ENCODE assay signal across 8 cellular contexts in the genomic region with DNA sequence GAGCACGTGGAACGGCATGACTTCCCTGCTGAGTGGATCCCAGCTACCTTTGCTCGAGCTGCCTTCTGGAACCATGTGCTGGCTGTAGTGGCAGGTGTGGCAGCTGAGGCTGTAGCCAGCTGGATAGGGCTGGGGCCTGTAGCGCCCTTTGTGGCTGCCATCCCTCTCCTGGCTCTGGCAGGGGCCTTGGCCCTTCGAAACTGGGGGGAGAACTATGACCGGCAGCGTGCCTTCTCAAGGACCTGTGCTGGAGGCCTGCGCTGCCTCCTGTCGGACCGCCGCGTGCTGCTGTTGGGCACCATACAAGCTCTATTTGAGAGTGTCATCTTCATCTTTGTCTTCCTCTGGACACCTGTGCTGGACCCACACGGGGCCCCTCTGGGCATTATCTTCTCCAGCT. TPM values are rescaled to one million over a fixed set of nuclear protein-coding genes. Genes with fewer than 3 reads are reported as not detected.
DNase-seq lines count a peak whose midpoint lies in the region; ATAC-seq and TF ChIP-seq lines count a peak whose summit lies in the region.

No MANE protein-coding gene starts in this region.

- no peaks in the 10 kb centered on the region for H3K9me3 ChIP-seq in IMR-90 (ENCODE audit: control insufficient read depth, insufficient read depth, low read length)

- H3K9me1 ChIP-seq in IMR-90 (ENCODE audit: insufficient read depth, low read length) = peaks cover 19% of the 10 kb centered on the region

- no peak overlapping the region for H2AFZ ChIP-seq in IMR-90 (replicated peaks; ENCODE audit: low read length, poor library complexity)

- peak overlapping the region; percentile 7; the same call in 1 of the 2 replicates for H3K27ac ChIP-seq in IMR-90 (ENCODE audit: insufficient read depth, low read length)

- dilution Hi-C loops in IMR-90 (cut with HindIII; ENCODE audit: low sequenced_read_pairs, unreplicated experiment) = no loop called here

- H2BK15ac ChIP-seq in IMR-90 (ENCODE audit: low read depth, low read length) = no peak overlapping the region

- BruUV-seq in IMR-90 (replicated peaks; lab: Mats Ljungman, UMichigan) (no TSS peak), MCF 10A (replicated peaks; lab: Mats Ljungman, UMichigan) (no TSS peak)

- peak overlapping the region; percentile 66 for H3K4ac ChIP-seq in IMR-90 (ENCODE audit: low read depth, low read length)

- H2BK20ac ChIP-seq in IMR-90 (ENCODE audit: low read depth, low read length) = no peak overlapping the region

- POLR2A ChIA-PET in IMR-90 (lab: Charles Lee; ENCODE audit: unreplicated experiment) = no interaction called here
- POLR2A ChIA-PET in MCF 10A (lab: Yijun Ruan, JAX) = interaction anchor here (0.9 to 3.1 kb wide), 6 partner anchors 8 to 173 kb away, joined by 3 to 43 read pairs (median 12); a partner anchor contains a TSS

- peak overlapping the region; percentile 83 for H3K27ac Mint-ChIP-seq in MCF 10A (ENCODE audit: low read depth, unreplicated experiment)
- H3K27ac Mint-ChIP-seq in nephron = peak overlapping the region in 2 of 3 experiments; percentile 92 to 93

- H4K91ac ChIP-seq in IMR-90 (ENCODE audit: insufficient read depth, low read depth, low read length) = no peak overlapping the region

- no peak for DNase-seq in AG10803 (ENCODE audit: low read depth)
- no peak for DNase-seq in IMR-90
- DNase-seq in MCF 10A (ENCODE audit: unreplicated experiment) = no peak
- no peak for DNase-seq in DMS153 (lab: John Stamatoyannopoulos, UW)
- DNase-seq in NCI-H345 (lab: John Stamatoyannopoulos, UW) = no peak

- peaks cover 16% of the 10 kb centered on the region for H3K36me3 ChIP-seq in IMR-90 (ENCODE audit: control insufficient read depth, insufficient read depth, low read length)

- H2BK5ac ChIP-seq in IMR-90 (ENCODE audit: low read depth, low read length, poor library complexity, severe bottlenecking) = no peak overlapping the region

- WGBS in IMR-90 (ENCODE audit: extremely low coverage in 2 of 2, insufficient read length in 1 of 2), 2 experiments = 94% methylated on average over 9 of the region's 13 CpGs; no CpG with 5 or more reads in 1 of the 2 experiments

- H3K4me1 ChIP-seq in IMR-90 (ENCODE audit: control insufficient read depth, insufficient read depth, low read length) = peaks cover 11% of the 10 kb centered on the region

- H2BK120ac ChIP-seq in IMR-90 (ENCODE audit: low read depth, low read length) = no peak overlapping the region

- TF ChIP-seq RAD21 in IMR-90 (IDR thresholded peaks at IDR 0.05; ENCODE audit: low read length) = no peak

- TF ChIP-seq POLR2A in IMR-90 (IDR thresholded peaks at IDR 0.05; ENCODE audit: low read depth, low read length) = no peak

- H3K4me3 ChIP-seq in AG10803 (ENCODE audit: low read length) (peak overlapping the region; percentile 82), IMR-90 (ENCODE audit: insufficient read depth, low read depth, low read length) (no peak overlapping the region)

- TF ChIP-seq CTCF in AG10803 (conservative IDR thresholded peaks at IDR 0.05; ENCODE audit: low read length) = no peak
- TF ChIP-seq CTCF in IMR-90 (conservative IDR thresholded peaks at IDR 0.05; ENCODE audit: low read depth, low read length) = no peak
- TF ChIP-seq CTCF in MCF 10A (IDR thresholded peaks at IDR 0.05; ENCODE audit: unreplicated experiment) = no peak
- no peak for TF ChIP-seq CTCF in nephron (IDR thresholded peaks at IDR 0.05; ENCODE audit: unreplicated experiment in 3 of 3)

- in situ Hi-C loops in IMR-90 (cut with MboI; ENCODE audit: low sequenced_read_pairs) = no loop called here

- no peak overlapping the region for H3K14ac ChIP-seq in IMR-90 (replicated peaks; ENCODE audit: low read depth, low read length)

- H4K5ac ChIP-seq in IMR-90 (ENCODE audit: low read depth, low read length) = no peak overlapping the region

- peak overlapping the region; percentile 87 for H3K4me3 Mint-ChIP-seq in MCF 10A (ENCODE audit: unreplicated experiment)
- peak overlapping the region; percentile 96 to 99 (median 98) for H3K4me3 Mint-ChIP-seq in nephron

- H4K20me1 ChIP-seq in IMR-90 (ENCODE audit: insufficient read depth, low read length) = no peaks in the 10 kb centered on the region; the same call in 1 of the 2 replicates

- intact Hi-C loops in IMR-90 (cut with micrococcal nuclease) (loop anchor here (2.0 kb wide), 1 partner anchor 40 kb away; no protein-coding TSS in a partner anchor), MCF 10A (cut with micrococcal nuclease) (no loop called here)

- peaks cover 25% of the 10 kb centered on the region for H3K4me1 Mint-ChIP-seq in MCF 10A (ENCODE audit: insufficient read depth, unreplicated experiment)
- peaks cover 22% of the 10 kb centered on the region for H3K4me1 Mint-ChIP-seq in nephron

- H3K27me3 ChIP-seq in IMR-90 (ENCODE audit: control insufficient read depth, insufficient read depth, low read length) = no peaks in the 10 kb centered on the region

- no peaks in the 10 kb centered on the region for H3K9me3 Mint-ChIP-seq in MCF 10A (ENCODE audit: unreplicated experiment)
- H3K9me3 Mint-ChIP-seq in nephron = no peaks in the 10 kb centered on the region

- no peaks in the 10 kb centered on the region for H3K27me3 Mint-ChIP-seq in MCF 10A (ENCODE audit: insufficient read depth, unreplicated experiment)
- peaks cover 4% of the 10 kb centered on the region for H3K27me3 Mint-ChIP-seq in nephron (ENCODE audit: low read depth)

- H2AK5ac ChIP-seq in IMR-90 (ENCODE audit: low read depth, low read length) = peak overlapping the region; percentile 87; the same call in 1 of the 2 replicates

- peak overlapping the region; percentile 83; the same call in 1 of the 2 replicates for H3K4me2 ChIP-seq in IMR-90 (ENCODE audit: low read depth, low read length)

- H3K36me3 Mint-ChIP-seq in MCF 10A (ENCODE audit: insufficient read depth, unreplicated experiment) = peaks cover 6% of the 10 kb centered on the region
- peaks cover 4% of the 10 kb centered on the region for H3K36me3 Mint-ChIP-seq in nephron (ENCODE audit: low read depth)

- no peak for ATAC-seq in IMR-90 (ENCODE audit: low read depth)
- ATAC-seq in GM19035 (IDR thresholded peaks at IDR 0.05; ENCODE audit: unreplicated experiment) = no peak
- ATAC-seq in HG02571 (IDR thresholded peaks at IDR 0.05; ENCODE audit: unreplicated experiment) = no peak

- no peak overlapping the region for H3K56ac ChIP-seq in IMR-90 (ENCODE audit: extremely low read depth, insufficient read depth, low read length)

- H3K18ac ChIP-seq in IMR-90 (ENCODE audit: low read depth, low read length) = no peak overlapping the region

- H3K9ac ChIP-seq in IMR-90 (ENCODE audit: low read depth, low read length) = no peak overlapping the region

- H4K8ac ChIP-seq in IMR-90 (ENCODE audit: low read depth in 2 of 2, low read length in 2 of 2) = 0 out of 4 replicates have a peak overlapping the region, but pooled peaks of 1 of the 2 experiments have one; percentile 68

- H3K23ac ChIP-seq in IMR-90 (ENCODE audit: low read depth, low read length) = no peak overlapping the region

- CTCF ChIA-PET in IMR-90 (lab: Yijun Ruan, JAX) = no interaction called here
- CTCF ChIA-PET in MCF 10A (lab: Yijun Ruan, JAX) = interaction anchor here (0.6 to 4.2 kb wide), 9 partner anchors 9 to 199 kb away, joined by 3 to 49 read pairs (median 3); a partner anchor contains a TSS

- peak overlapping the region; percentile 95 for H2AK9ac ChIP-seq in IMR-90 (replicated peaks; ENCODE audit: low read depth, low read length, poor library complexity)

- peaks cover 27 to 39% of the 10 kb centered on the region in 2 experiments for H3K79me1 ChIP-seq in IMR-90 (ENCODE audit: low read depth in 1 of 2, low read length in 2 of 2)

TF ChIP-seq in IMR-90, 13 proteins besides CTCF, POLR2A, EP300 and RAD21 (continues in another document):
- TF ChIP-seq BHLHE40 (IDR thresholded peaks at IDR 0.05; ENCODE audit: low read depth, low read length) (no peak), MAZ (IDR thresholded peaks at IDR 0.05; ENCODE audit: borderline replicate concordance, low read depth, low read length) (no peak), CHD1 (IDR thresholded peaks at IDR 0.05; ENCODE audit: low read depth, low read length) (no peak), MAFK (IDR thresholded peaks at IDR 0.05; ENCODE audit: low read depth, low read length) (no peak), NFE2L2 (IDR thresholded peaks at IDR 0.05; ENCODE audit: low read depth, low read length) (no peak), CEBPB (IDR thresholded peaks at IDR 0.05; ENCODE audit: low read depth, low read length) (no peak), SMC3 (IDR thresholded peaks at IDR 0.05; ENCODE audit: low read depth, low read length) (no peak)

RNA-seq across cellular contexts. Expression of a gene that starts 14.8 kb away (rescaled TPM):
- 5.6 and 6.5 TPM in 2 replicates for total RNA-seq in IMR-90 (2012; rRNA removed)
- 8.6 and 9.2 TPM in 2 replicates for polyA plus RNA-seq in IMR-90 (2012; rRNA removed)
- polyA plus RNA-seq in IMR-90 (2012; cell fraction: cytosol; rRNA removed) = 3.7 and 4.6 TPM in 2 replicates
- polyA plus RNA-seq in IMR-90 (2012; cell fraction: nucleus; rRNA removed; ENCODE audit: low replicate concordance) = 19.5 and 33.8 TPM in 2 replicates
- 9.8 and 12.1 TPM in 2 replicates for total RNA-seq in MCF 10A (2022)

RNA-seq across cellular contexts. Expression of a gene that starts 21.3 kb away (rescaled TPM):
- total RNA-seq in IMR-90 (2012; rRNA removed) (7.5 and 7.9 TPM in 2 replicates), MCF 10A (2022) (30.9 and 43.7 TPM in 2 replicates)
- polyA plus RNA-seq in IMR-90 (2012; rRNA removed) = 28.6 and 30.9 TPM in 2 replicates
- 19.9 and 30.7 TPM in 2 replicates for polyA plus RNA-seq in IMR-90 (2012; cell fraction: cytosol; rRNA removed)
- 50.8 and 62.0 TPM in 2 replicates for polyA plus RNA-seq in IMR-90 (2012; cell fraction: nucleus; rRNA removed; ENCODE audit: low replicate concordance)

RNA-seq across cellular contexts. Expression of a gene that starts 42.0 kb away (rescaled TPM):
- total RNA-seq in IMR-90 (2012; rRNA removed) (764 and 1,011 TPM in 2 replicates), MCF 10A (2022) (205 and 229 TPM in 2 replicates)
- polyA plus RNA-seq in IMR-90 (2012; rRNA removed) = 1,210 and 1,338 TPM in 2 replicates
- polyA plus RNA-seq in IMR-90 (2012; cell fraction: cytosol; rRNA removed) = 519 and 1,135 TPM in 2 replicates
- 360 and 1,957 TPM in 2 replicates for polyA plus RNA-seq in IMR-90 (2012; cell fraction: nucleus; rRNA removed; ENCODE audit: low replicate concordance)

RNA-seq across cellular contexts. Expression of a gene that starts 46.2 kb away (rescaled TPM):
- 47.2 and 49.8 TPM in 2 replicates for total RNA-seq in IMR-90 (2012; rRNA removed)
- polyA plus RNA-seq in IMR-90 (2012; rRNA removed) = 63.7 and 73.6 TPM in 2 replicates
- polyA plus RNA-seq in IMR-90 (2012; cell fraction: cytosol; rRNA removed) = 54.6 and 65.0 TPM in 2 replicates
- 92.8 and 136 TPM in 2 replicates for polyA plus RNA-seq in IMR-90 (2012; cell fraction: nucleus; rRNA removed; ENCODE audit: low replicate concordance)
- total RNA-seq in MCF 10A (2022) = 79.8 and 80.9 TPM in 2 replicates

RNA-seq across cellular contexts. Expression of a gene that starts 46.2 kb away (rescaled TPM):
- total RNA-seq in IMR-90 (2012; rRNA removed) (under 0.01 and 0.18 TPM in 2 replicates), MCF 10A (2022) (1.0 and 1.1 TPM in 2 replicates)
- 0.44 and 0.60 TPM in 2 replicates for polyA plus RNA-seq in IMR-90 (2012; rRNA removed)
- 0.11 and 0.23 TPM in 2 replicates for polyA plus RNA-seq in IMR-90 (2012; cell fraction: cytosol; rRNA removed)
- polyA plus RNA-seq in IMR-90 (2012; cell fraction: nucleus; rRNA removed; ENCODE audit: low replicate concordance) = 2.5 and 4.3 TPM in 2 replicates
